In genomic region chr18:50558948-50559749, GRCh38 we compare ENCODE assay signal across 8 cellular contexts. TPM values are rescaled to one million over a fixed set of nuclear protein-coding genes. Genes with fewer than 3 reads are reported as not detected.
A peak's percentile ranks its signal among the peaks of the same experiment; 100 is the strongest.
DNase-seq lines count a peak whose midpoint lies in the region; ATAC-seq and TF ChIP-seq lines count a peak whose summit lies in the region.
"Had no signal": no experiment of that assay in that cellular context is flagged by ENCODE, and none has a peak within 500 bp of the region (broad histone marks: within the 10 kb centered on the region; RNA-seq: fewer than 3 reads in every experiment).

No MANE protein-coding gene starts in this region.

- H3K4me2 ChIP-seq in OCI-LY7 (ENCODE audit: low read length): no peak overlapping the region

- H3K4me3 ChIP-seq in HUES6 (ENCODE audit: low read depth, low read length): peak overlapping the region; percentile 77
- H3K4me3 ChIP-seq in iPS-18a (ENCODE audit: low read length): peak overlapping the region; percentile 52
- peak overlapping the region; percentile 14 to 68 (median 58) for H3K4me3 ChIP-seq in skeletal muscle tissue (ENCODE audit: low read length in 3 of 3)
- no peak overlapping the region for H3K4me3 ChIP-seq in OCI-LY7 (ENCODE audit: low read depth, low read length, poor library complexity, severe bottlenecking)

- H3K9ac ChIP-seq in HUES6 (ENCODE audit: low read length) (peak overlapping the region; percentile 49), iPS-18a (ENCODE audit: low read length) (no peak overlapping the region), skeletal muscle tissue (ENCODE audit: low read depth in 1 of 3, low read length in 3 of 3) (peak overlapping the region in 2 of 3 donors; percentile 32 to 79)

- H3K4me1 Mint-ChIP-seq in activated T-helper 17 cell treated with anti-CD3 and anti-CD28 coated beads, Interleukin-2, amount 50 U/mL, for 72 hours: no peaks in the 10 kb centered on the region

- peaks cover 90% of the 10 kb centered on the region for H3K27me3 ChIP-seq in HUES6 (ENCODE audit: control insufficient read depth, insufficient read depth, low read length)
- peaks cover 53% of the 10 kb centered on the region for H3K27me3 ChIP-seq in iPS-18a (ENCODE audit: control insufficient read depth, insufficient read depth, low read length)
- H3K27me3 ChIP-seq in skeletal muscle tissue (ENCODE audit: control insufficient read depth in 3 of 3, insufficient read depth in 3 of 3, low read length in 3 of 3): peaks cover 9 to 21% (median 12%) of the 10 kb centered on the region in 3 donors

- H3K27ac Mint-ChIP-seq in activated T-helper 17 cell treated with anti-CD3 and anti-CD28 coated beads, Interleukin-2, amount 50 U/mL, for 72 hours: no peak overlapping the region

- TF ChIP-seq CTCF in OCI-LY7 (conservative IDR thresholded peaks at IDR 0.05; ENCODE audit: low read length): no peak

- BruUV-seq in OCI-LY7 (replicated peaks; lab: Mats Ljungman, UMichigan): no TSS peak

- H4K20me1 ChIP-seq in OCI-LY7 (ENCODE audit: insufficient read depth, low read length): no peaks in the 10 kb centered on the region

- DNase-seq in OCI-LY7 (ENCODE audit: low spot score): no peak
- no peak for DNase-seq in activated effector memory CD4-positive, alpha-beta T cell treated with Interleukin-2 at 50 U/mL for 16 hours
- no peak for DNase-seq in HUDEP-2 (lab: John Stamatoyannopoulos, UW; ENCODE audit: unreplicated experiment in 76 of 76)

- ATAC-seq in activated T-helper 17 cell treated with anti-CD3 and anti-CD28 coated beads, Interleukin-2, amount 50 U/mL, for 72 hours (replicated peaks): no peak

- H3K9me2 ChIP-seq in OCI-LY7 (ENCODE audit: insufficient read depth, low read length): no peaks in the 10 kb centered on the region

- no peaks in the 10 kb centered on the region for H3K79me2 ChIP-seq in OCI-LY7 (ENCODE audit: insufficient read depth, low read depth, low read length)

- H3K36me3 ChIP-seq in HUES6 (ENCODE audit: control insufficient read depth, insufficient read depth, low read length) (no peaks in the 10 kb centered on the region), iPS-18a (ENCODE audit: control insufficient read depth, low read depth, low read length) (no peaks in the 10 kb centered on the region), skeletal muscle tissue (ENCODE audit: control insufficient read depth in 3 of 3, insufficient read depth in 3 of 3, low read length in 3 of 3) (no peaks in the 10 kb centered on the region), OCI-LY7 (ENCODE audit: insufficient read depth, low read length) (no peaks in the 10 kb centered on the region)

- no peak overlapping the region for H2AFZ ChIP-seq in OCI-LY7 (ENCODE audit: low read length)

- H3K9me3 Mint-ChIP-seq in activated T-helper 17 cell treated with anti-CD3 and anti-CD28 coated beads, Interleukin-2, amount 50 U/mL, for 72 hours: peaks cover 9% of the 10 kb centered on the region

- intact Hi-C loops in OCI-LY7 (cut with micrococcal nuclease; ENCODE audit: unreplicated experiment): no loop called here

- H3K27me3 Mint-ChIP-seq in activated T-helper 17 cell treated with anti-CD3 and anti-CD28 coated beads, Interleukin-2, amount 50 U/mL, for 72 hours: peaks cover 64% of the 10 kb centered on the region

- CTCF ChIA-PET in OCI-LY7 (lab: Charles Lee; ENCODE audit: unreplicated experiment): no interaction called here

- H3K27ac ChIP-seq in HUES6 (ENCODE audit: low read depth, low read length) (no peak overlapping the region), iPS-18a (ENCODE audit: low read length) (no peak overlapping the region), skeletal muscle tissue (ENCODE audit: low read depth, low read length) (no peak overlapping the region), OCI-LY7 (ENCODE audit: low read depth, low read length, poor library complexity, severe bottlenecking) (no peak overlapping the region)

- no peaks in the 10 kb centered on the region for H3K36me3 Mint-ChIP-seq in activated T-helper 17 cell treated with anti-CD3 and anti-CD28 coated beads, Interleukin-2, amount 50 U/mL, for 72 hours (ENCODE audit: low read depth)

- H3K4me1 ChIP-seq in HUES6 (ENCODE audit: control insufficient read depth, insufficient read depth, low read length): peaks cover 6% of the 10 kb centered on the region
- H3K4me1 ChIP-seq in iPS-18a (ENCODE audit: control insufficient read depth, low read depth, low read length): peaks cover 7% of the 10 kb centered on the region
- H3K4me1 ChIP-seq in skeletal muscle tissue (ENCODE audit: control insufficient read depth in 3 of 3, insufficient read depth in 3 of 3, low read length in 3 of 3): peaks cover 5 to 15% (median 7%) of the 10 kb centered on the region in 3 donors
- no peaks in the 10 kb centered on the region for H3K4me1 ChIP-seq in OCI-LY7 (ENCODE audit: insufficient read depth, low read length, poor library complexity, severe bottlenecking)

- POLR2A ChIA-PET in OCI-LY7 (lab: Charles Lee): no interaction called here

- peak overlapping the region; percentile 37 for H3K4me3 Mint-ChIP-seq in activated T-helper 17 cell treated with anti-CD3 and anti-CD28 coated beads, Interleukin-2, amount 50 U/mL, for 72 hours

- H3K9me3 ChIP-seq in HUES6 (ENCODE audit: control insufficient read depth, insufficient read depth, low read depth, low read length): peaks cover 8% of the 10 kb centered on the region; the same call in 1 of the 2 replicates
- no peaks in the 10 kb centered on the region for H3K9me3 ChIP-seq in iPS-18a (ENCODE audit: control insufficient read depth, low read depth, low read length)
- peaks cover 0 to 7% (median 4%) of the 10 kb centered on the region in 3 donors for H3K9me3 ChIP-seq in skeletal muscle tissue (ENCODE audit: control insufficient read depth in 3 of 3, low read length in 3 of 3)
- H3K9me3 ChIP-seq in OCI-LY7 (ENCODE audit: low read length): no peaks in the 10 kb centered on the region

RNA-seq across cellular contexts. Expression of gene MAPK4, which starts 0.7 kb away (rescaled TPM):
- not detected for total RNA-seq in activated T-helper 17 cell treated with anti-CD3 and anti-CD28 coated beads, Interleukin-2, amount 50 U/mL, for 72 hours
- 5.7 TPM for total RNA-seq in skeletal muscle tissue
- not detected in 2 replicates for total RNA-seq in OCI-LY7 (2014; rRNA removed; shearing (Covaris generic))
- not detected in 2 replicates for total RNA-seq in OCI-LY7 (2022)
- total RNA-seq: RPMI7951 had no signal
